In genomic region chr13:19156013-19156825, GRCh38 we compare ENCODE assay signal across 20 cellular contexts. TPM values are rescaled to one million over a fixed set of nuclear protein-coding genes. Genes with fewer than 3 reads are reported as not detected.
"Had no signal": no experiment of that assay in that cellular context is flagged by ENCODE, and none has a peak within 500 bp of the region (broad histone marks: within the 10 kb centered on the region; RNA-seq: fewer than 3 reads in every experiment).

No MANE protein-coding gene starts in this region.

- H3K4me1 Mint-ChIP-seq: IgD-negative memory B cell had no signal

- H3K4me3 Mint-ChIP-seq: IgD-negative memory B cell had no signal

- ATAC-seq: K562 had no signal

- H3K27ac Mint-ChIP-seq: IgD-negative memory B cell had no signal

- H3K27ac ChIP-seq: KMS-11, SJSA1, SK-N-MC had no signal

- H3K36me3 ChIP-seq: SJSA1 had no signal

- DNase-seq: NCI-H1092 treated with DMSO at 0.1 percent for 48 hours, NCI-H1436, NCI-H187, NCI-H2029, NCI-H2081 treated with DMSO at 0.1 percent for 48 hours, NCI-H2171, NCI-H226, NCI-H446, NCI-H510A, NCI-H524 treated with DMSO at 0.1 percent for 48 hours, NCI-H69, NCI-H774, Right ventricle myocardium superior, RPMI8226, SIG-M5 had no signal

- H3K4me3 ChIP-seq: K562, SJSA1, SK-N-MC had no signal

- H3K27me3 ChIP-seq: SJSA1 had no signal

- H3K36me3 Mint-ChIP-seq: IgD-negative memory B cell had no signal

- H3K4me1 ChIP-seq: SJSA1 had no signal

- H3K9me3 ChIP-seq: SJSA1 had no signal

RNA-seq across cellular contexts. Expression of gene TUBA3C, which starts 25.4 kb away (rescaled TPM):
- total RNA-seq: SJSA1 had no signal
- polyA plus RNA-seq: IgD-negative memory B cell had no signal
